19 cellular contexts compared by ENCODE assay signal in genomic region chr1:91836307-91837056, GRCh38. TPM values are rescaled to one million over a fixed set of nuclear protein-coding genes. Genes with fewer than 3 reads are reported as not detected.
DNase-seq lines count a peak whose midpoint lies in the region; ATAC-seq and TF ChIP-seq lines count a peak whose summit lies in the region.
"Had no signal": no experiment of that assay in that cellular context is flagged by ENCODE, and none has a peak within 500 bp of the region (broad histone marks: within the 10 kb centered on the region; RNA-seq: fewer than 3 reads in every experiment).

No MANE protein-coding gene starts in this region.

- no peak for TF ChIP-seq POLR2A in vagina (IDR thresholded peaks at IDR 0.05)

- H3K36me3 ChIP-seq in vagina: no peaks in the 10 kb centered on the region

- H3K27ac ChIP-seq in vagina: peak overlapping the region; percentile 20
- H3K27ac ChIP-seq: GM23248, KMS-11, psoas muscle had no signal

- peak; percentile 21 for DNase-seq in NCI-H82 (lab: John Stamatoyannopoulos, UW)
- DNase-seq in NCI-H82 treated with DMSO at 0.1 percent for 48 hours (lab: John Stamatoyannopoulos, UW; ENCODE audit: unreplicated experiment): no peak
- DNase-seq in NCI-H526 (lab: John Stamatoyannopoulos, UW): peak; percentile 41 to 69
- DNase-seq in left ventricle myocardium superior: no peak
- no peak for DNase-seq in vagina (ENCODE audit: extremely low spot score in 2 of 2)
- no peak for DNase-seq in central memory CD4-positive, alpha-beta T cell
- DNase-seq: activated CD4-positive, alpha-beta T cell treated with anti-CD3 and anti-CD28 coated beads, Interleukin-2, amount 10 ng/mL, durations not matched to agents 7 days and 5 days; activated CD8-positive, alpha-beta memory T cell treated with anti-CD3 and anti-CD28 coated beads, Interleukin-2, amount 50 U/mL, for 4 hours; activated naive CD8-positive, alpha-beta T cell treated with anti-CD3 and anti-CD28 coated beads, Interleukin-2, amount 50 U/mL, for 24 hours; CD8-positive, alpha-beta memory T cell; foreskin melanocyte; GM23248; NCI-H2171 treated with DMSO at 0.1 percent for 48 hours; psoas muscle; SHP77 treated with DMSO at 0.1 percent for 48 hours; stimulated activated CD4-positive, alpha-beta T cell treated with anti-CD3 and anti-CD28 coated beads, Interleukin-12 subunit alpha, Interleukin-12 subunit beta, amount 100 ng/mL, for 4 hours; T-cell had no signal

- ATAC-seq in left ventricle myocardium superior: peak; percentile 54
- ATAC-seq in GM18517 (IDR thresholded peaks at IDR 0.05; ENCODE audit: unreplicated experiment): no peak
- ATAC-seq: activated naive CD8-positive, alpha-beta T cell treated with anti-CD3 and anti-CD28 coated beads, Interleukin-2, amount 50 U/mL, for 24 hours; T-cell had no signal

- H3K4me1 ChIP-seq in vagina: peaks cover 42% of the 10 kb centered on the region

- H3K27me3 ChIP-seq in vagina: no peaks in the 10 kb centered on the region

- intact Hi-C loops in left ventricle myocardium superior (cut with micrococcal nuclease) (no loop called here), vagina (cut with DNase I) (no loop called here)

- no peak for TF ChIP-seq CTCF in vagina (IDR thresholded peaks at IDR 0.05)

- H3K9me3 ChIP-seq in vagina: no peaks in the 10 kb centered on the region
- H3K9me3 ChIP-seq: psoas muscle had no signal

- no peak overlapping the region for H3K4me3 ChIP-seq in vagina
- H3K4me3 ChIP-seq: GM23248, psoas muscle had no signal

RNA-seq across cellular contexts. Expression of gene TGFBR3, which starts 49.5 kb away (rescaled TPM):
- total RNA-seq in left ventricle myocardium superior: 26.2 TPM
- 221 TPM for total RNA-seq in vagina

Comparison
In these comparisons a context has a peak if more than half of its experiments do, and no peak if none do; other contexts are left out.
1. DNase-seq: peak in NCI-H82 (single experiment) and NCI-H526 (2 of 2); none in NCI-H82 treated with DMSO at 0.1 percent for 48 hours (single experiment), left ventricle myocardium superior (single experiment), vagina (0 of 2) and central memory CD4-positive, alpha-beta T cell (single experiment).